Comparison of ENCODE assay signal across 8 cellular contexts in genomic region chr19:48513289-48514122, GRCh38. TPM values are rescaled to one million over a fixed set of nuclear protein-coding genes. Genes with fewer than 3 reads are reported as not detected.
A peak's percentile ranks its signal among the peaks of the same experiment; 100 is the strongest.
DNase-seq lines count a peak whose midpoint lies in the region; ATAC-seq and TF ChIP-seq lines count a peak whose summit lies in the region.

No MANE protein-coding gene starts in this region.

- POLR2A ChIA-PET in HEK293T (lab: Yijun Ruan, JAX): interaction anchor here (0.6 to 2.1 kb wide), 24 partner anchors 11 to 310 kb away, joined by 3 to 12 read pairs (median 4); partner anchors contain the start of genes RPL18 and SPHK2

- peak in 16 of 56 donors; percentile 6 to 35 (median 18) for TF ChIP-seq CTCF in dorsolateral prefrontal cortex (IDR thresholded peaks at IDR 0.05 in 54 of 56, conservative IDR thresholded peaks at IDR 0.05 in 2 of 56; ENCODE audit: low read depth in 1 of 56, partially characterized antibody in 56 of 56)
- no peak for TF ChIP-seq CTCF in lower leg skin (IDR thresholded peaks at IDR 0.05)

- intact Hi-C loops in dorsolateral prefrontal cortex (cut with DNase I) (loop anchor here in 1 of 2 donors (2.0 kb wide), 1 partner anchor 151 kb away; the partner anchor contains the start of gene TMEM143), lower leg skin (cut with DNase I; ENCODE audit: low total_unique reads) (no loop called here)

- CTCF ChIA-PET in HEK293T (lab: Yijun Ruan, JAX): interaction anchor here (0.8 to 1.4 kb wide), 2 partner anchors 24 to 71 kb away, joined by 4 read pairs; no protein-coding TSS in a partner anchor

- H3K4me3 ChIP-seq in dorsolateral prefrontal cortex (peak overlapping the region; percentile 52 to 87 (median 77)), lower leg skin (ENCODE audit: low read depth, poor library complexity, severe bottlenecking) (peak overlapping the region; percentile 46)

- H3K27ac ChIP-seq in dorsolateral prefrontal cortex: peak overlapping the region in 58 of 59 donors; percentile 74 to 97 (median 90)

- ATAC-seq in HG03432 (IDR thresholded peaks at IDR 0.05; ENCODE audit: unreplicated experiment): no peak

- WGBS in lower leg skin, 2 donors: 3 to 4% methylated on average over 45 to 54 of the region's 54 CpGs

- DNase-seq in COLO829 (ENCODE audit: low spot score) (peak; percentile 72), HEK293T (ENCODE audit: extremely low spot score) (peak; percentile 81), NCI-H510A treated with DMSO at 0.1 percent for 48 hours (lab: John Stamatoyannopoulos, UW) (peak; percentile 60), dorsolateral prefrontal cortex (peak; percentile 67 to 93 (median 90)), lower leg skin (ENCODE audit: low spot score in 2 of 2) (peak in 1 of 2 donors; percentile 38)
- peak; percentile 80 for DNase-seq in activated CD4-positive, alpha-beta T cell treated with anti-CD3 and anti-CD28 coated beads for 48 hours
- peak in 2 of 3 experiments; percentile 58 to 72 for DNase-seq in stimulated activated CD4-positive, alpha-beta T cell treated with anti-CD3 and anti-CD28 coated beads, TNF-alpha, amount 100 ng/mL, for 24 hours (ENCODE audit: low read depth in 3 of 3)

- no peak for TF ChIP-seq POLR2A in lower leg skin (IDR thresholded peaks at IDR 0.05)

- peaks cover 0 to 3% (median 0%) of the 10 kb centered on the region in 45 donors for H3K27me3 ChIP-seq in dorsolateral prefrontal cortex

TF ChIP-seq in HEK293T, 16 proteins besides CTCF, POLR2A, EP300 and RAD21:
- TF ChIP-seq FOXM1 (IDR thresholded peaks at IDR 0.05; ENCODE audit: borderline replicate concordance) (no peak), FOXK2 (IDR thresholded peaks at IDR 0.05) (no peak), SUZ12 (IDR thresholded peaks at IDR 0.05) (no peak), FOXA1 (IDR thresholded peaks at IDR 0.05) (no peak), BHLHE40 (IDR thresholded peaks at IDR 0.05; ENCODE audit: borderline replicate concordance) (no peak), ARNT (IDR thresholded peaks at IDR 0.05) (no peak), ELF4 (IDR thresholded peaks at IDR 0.05) (no peak), LEF1 (IDR thresholded peaks at IDR 0.05; ENCODE audit: borderline replicate concordance) (no peak), L3MBTL2 (conservative IDR thresholded peaks at IDR 0.05) (no peak)
TF ChIP-seq in HEK293T: peak in this region for 0.

RNA-seq across cellular contexts. Expression of gene LMTK3, which starts 1.9 kb away (rescaled TPM):
- total RNA-seq in dorsolateral prefrontal cortex (100 to 1,000 TPM in 62 of 120 experiments, 10 to 100 TPM in 58; 47.3 to 143 (median 101) TPM), lower leg skin (1 to 10 TPM; 5.3 to 6.7 (median 5.8) TPM)

RNA-seq across cellular contexts. Expression of gene SULT2B1, which starts 38.5 kb away (rescaled TPM):
- total RNA-seq in dorsolateral prefrontal cortex (1 to 10 TPM in 61 of 120 experiments, under 1 TPM in 35, not detected in 24; 0.38 to 4.8 (median 1.2) TPM), lower leg skin (100 to 1,000 TPM; 119 to 191 (median 166) TPM)

RNA-seq across cellular contexts. Expression of gene CYTH2, which starts 44.3 kb away (rescaled TPM):
- total RNA-seq in dorsolateral prefrontal cortex: 10 to 100 TPM; 40.0 to 85.5 (median 64.9) TPM
- total RNA-seq in lower leg skin: 100 to 1,000 TPM in 1 of 4 donors, 10 to 100 TPM in 3; 67.7 to 162 (median 78.2) TPM

RNA-seq across cellular contexts. Expression of gene KCNJ14, which starts 58.1 kb away (rescaled TPM):
- total RNA-seq in dorsolateral prefrontal cortex (1 to 10 TPM; 1.2 to 5.3 (median 2.1) TPM), lower leg skin (1 to 10 TPM in 3 of 4 donors, under 1 TPM in 1; 0.86 to 4.7 (median 1.4) TPM)

Comparison
In these comparisons a context has a peak if more than half of its experiments do, and no peak if none do; other contexts are left out.
1. RNA of gene LMTK3, which starts 1.9 kb away (total RNA-seq): 47.3 to 143 TPM in dorsolateral prefrontal cortex; 5.3 to 6.7 TPM in lower leg skin; every median in the first group is over 4 times any median in the second.
2. RNA of gene SULT2B1, which starts 38.5 kb away (total RNA-seq): 119 to 191 TPM in lower leg skin; 0.38 to 4.8 TPM in dorsolateral prefrontal cortex; every median in the first group is over 10 times any median in the second.